8 cellular contexts compared by ENCODE assay signal in genomic region chr19:11482384-11483050, GRCh38. TPM values are rescaled to one million over a fixed set of nuclear protein-coding genes. Genes with fewer than 3 reads are reported as not detected.
DNase-seq lines count a peak whose midpoint lies in the region; ATAC-seq and TF ChIP-seq lines count a peak whose summit lies in the region.

No MANE protein-coding gene starts in this region.

- peak; percentile 63 for ATAC-seq in GM19025 (IDR thresholded peaks at IDR 0.05; ENCODE audit: low read depth, unreplicated experiment)
- peak; percentile 55 for ATAC-seq in HG03442 (IDR thresholded peaks at IDR 0.05; ENCODE audit: unreplicated experiment)
- peak; percentile 85 for ATAC-seq in left colon

- no peaks in the 10 kb centered on the region for H3K9me3 Mint-ChIP-seq in chondrocyte (ENCODE audit: low read depth)

- H3K27ac Mint-ChIP-seq in chondrocyte (ENCODE audit: unreplicated experiment) = peak overlapping the region; percentile 27

- peak overlapping the region; percentile 64 for H3K4me3 Mint-ChIP-seq in chondrocyte (ENCODE audit: unreplicated experiment)

- peak; percentile 38 for DNase-seq in AG09319 (ENCODE audit: extremely low read depth, low read depth)
- peak; percentile 60 for DNase-seq in NCI-H460 (ENCODE audit: extremely low read depth, low read depth)
- DNase-seq in activated CD4-positive, alpha-beta T cell treated with anti-CD3 and anti-CD28 coated beads for 4 hours = peak; percentile 67 to 77
- DNase-seq in chondrocyte (ENCODE audit: low spot score) = no peak
- peak; percentile 71 to 87 for DNase-seq in left colon
- peak; percentile 82 to 86 for DNase-seq in stimulated activated CD4-positive, alpha-beta T cell treated with anti-CD3 and anti-CD28 coated beads, Interleukin-2, amount 100 ng/mL, for 48 hours

- peaks cover 26% of the 10 kb centered on the region for H3K27me3 Mint-ChIP-seq in chondrocyte (ENCODE audit: low read depth)

- H3K36me3 Mint-ChIP-seq in chondrocyte (ENCODE audit: low read depth) = peaks cover 3% of the 10 kb centered on the region

- TF ChIP-seq CTCF in AG09319 (IDR thresholded peaks at IDR 0.05; ENCODE audit: low read depth, low read length) (peak; percentile 63), chondrocyte (IDR thresholded peaks at IDR 0.05) (peak; percentile 95)

- H3K4me1 Mint-ChIP-seq in chondrocyte (ENCODE audit: low read depth) = peaks cover 13% of the 10 kb centered on the region

- intact Hi-C loops in left colon (cut with DNase I, micrococcal nuclease) = loop anchor here in 1 of 2 donors (10.0 kb wide), 1 partner anchor 188 kb away; the partner anchor contains the start of gene TSPAN16

RNA-seq across cellular contexts. Expression of gene ELAVL3, which starts 1.7 kb away (rescaled TPM):
- not detected in 2 replicates for total RNA-seq in NCI-H460 (2014; rRNA removed; shearing (Covaris generic))
- not detected in 2 replicates for polyA plus RNA-seq in NCI-H460 (2014; cell fraction: nucleus; rRNA removed)
- total RNA-seq in chondrocyte = 0.07 TPM in 1 of 3 replicates, not detected in the others
- under 1 TPM; 0.15 to 0.61 TPM for total RNA-seq in left colon

RNA-seq across cellular contexts. Expression of gene ZNF653, which starts 23.1 kb away (rescaled TPM):
- total RNA-seq in NCI-H460 (2014; rRNA removed; shearing (Covaris generic)) = 5.2 and 5.6 TPM in 2 replicates
- polyA plus RNA-seq in NCI-H460 (2014; cell fraction: nucleus; rRNA removed) = 7.3 and 20.5 TPM in 2 replicates
- 6.8 to 8.6 TPM (median 8.2 TPM) in 3 replicates for total RNA-seq in chondrocyte
- 10 to 100 TPM in 1 of 2 donors, 1 to 10 TPM in 1; 7.5 to 10.4 TPM for total RNA-seq in left colon

RNA-seq across cellular contexts. Expression of gene ECSIT, which starts 46.4 kb away (rescaled TPM):
- 37.3 and 40.3 TPM in 2 replicates for total RNA-seq in NCI-H460 (2014; rRNA removed; shearing (Covaris generic))
- 56.8 and 62.3 TPM in 2 replicates for polyA plus RNA-seq in NCI-H460 (2014; cell fraction: nucleus; rRNA removed)
- total RNA-seq in chondrocyte (20.3 to 27.9 TPM (median 20.5 TPM) in 3 replicates), left colon (10 to 100 TPM; 52.8 to 64.5 TPM)

RNA-seq across cellular contexts. Expression of gene PRKCSH, which starts 47.1 kb away (rescaled TPM):
- total RNA-seq in NCI-H460 (2014; rRNA removed; shearing (Covaris generic)) = 122 and 131 TPM in 2 replicates
- polyA plus RNA-seq in NCI-H460 (2014; cell fraction: nucleus; rRNA removed) = 85.9 and 105 TPM in 2 replicates
- total RNA-seq in chondrocyte (309 to 330 TPM (median 318 TPM) in 3 replicates), left colon (100 to 1,000 TPM; 301 to 320 TPM)

RNA-seq across cellular contexts. Expression of gene ODAD3, which starts 47.6 kb away (rescaled TPM):
- total RNA-seq in NCI-H460 (2014; rRNA removed; shearing (Covaris generic)) = 0.20 and 0.47 TPM in 2 replicates
- polyA plus RNA-seq in NCI-H460 (2014; cell fraction: nucleus; rRNA removed) = 0.08 TPM in 1 of 2 replicates, not detected in the other
- total RNA-seq in chondrocyte = 0.15 to 0.68 TPM (median 0.31 TPM) in 3 replicates
- total RNA-seq in left colon = under 1 TPM in 1 of 2 donors, not detected in 1; 0.42 TPM
